ENCODE assay signal across 22 cellular contexts in genomic region chr3:186432944-186433732, GRCh38.
"Had no signal": no experiment of that assay in that cellular context is flagged by ENCODE, and none has a peak within 500 bp of the region (broad histone marks: within the 10 kb centered on the region; RNA-seq: fewer than 3 reads in every experiment).

No MANE protein-coding gene starts in this region.

- H3K4me3 ChIP-seq: hepatocyte, left ventricle myocardium inferior, mucosa of descending colon, ovary, sigmoid colon, spleen, suprapubic skin, thoracic aorta, tibial nerve, upper lobe of right lung had no signal

- H3K4me1 ChIP-seq: spleen, suprapubic skin, tibial nerve, upper lobe of right lung had no signal

- H3K27ac ChIP-seq: hepatocyte, left ventricle myocardium inferior, ovary, sigmoid colon, spleen, suprapubic skin, thoracic aorta, tibial nerve, upper lobe of right lung had no signal

- H3K27ac Mint-ChIP-seq: naive thymus-derived CD4-positive, alpha-beta T cell; natural killer cell treated with Interleukin-12 subunit alpha and Interleukin-12 subunit beta and Interleukin-15 and Interleukin-18, amount 100 ng/mL, for 72 hours; progenitor cell of endocrine pancreas; stimulated activated effector memory CD8-positive, alpha-beta T cell treated with anti-CD3 and anti-CD28 coated beads, Interleukin-12 subunit alpha, Interleukin-12 subunit beta, amount 100 ng/mL, for 72 hours; stimulated activated naive CD8-positive, alpha-beta T cell treated with anti-CD3 and anti-CD28 coated beads, Interleukin-15, Interleukin-2, amounts not matched to agents 100 ng/mL and 50 ng/mL, for 24 hours had no signal

- H3K4me3 Mint-ChIP-seq: naive thymus-derived CD4-positive, alpha-beta T cell; natural killer cell treated with Interleukin-12 subunit alpha and Interleukin-12 subunit beta and Interleukin-15 and Interleukin-18, amount 100 ng/mL, for 72 hours; stimulated activated effector memory CD8-positive, alpha-beta T cell treated with anti-CD3 and anti-CD28 coated beads, Interleukin-12 subunit alpha, Interleukin-12 subunit beta, amount 100 ng/mL, for 72 hours; stimulated activated naive CD8-positive, alpha-beta T cell treated with anti-CD3 and anti-CD28 coated beads, Interleukin-15, Interleukin-2, amounts not matched to agents 100 ng/mL and 50 ng/mL, for 24 hours had no signal

- H3K9me3 Mint-ChIP-seq: naive thymus-derived CD4-positive, alpha-beta T cell; natural killer cell treated with Interleukin-12 subunit alpha and Interleukin-12 subunit beta and Interleukin-15 and Interleukin-18, amount 100 ng/mL, for 72 hours; stimulated activated effector memory CD8-positive, alpha-beta T cell treated with anti-CD3 and anti-CD28 coated beads, Interleukin-12 subunit alpha, Interleukin-12 subunit beta, amount 100 ng/mL, for 72 hours; stimulated activated naive CD8-positive, alpha-beta T cell treated with anti-CD3 and anti-CD28 coated beads, Interleukin-15, Interleukin-2, amounts not matched to agents 100 ng/mL and 50 ng/mL, for 24 hours had no signal

- H3K36me3 ChIP-seq: left ventricle myocardium inferior, ovary, sigmoid colon, spleen, suprapubic skin, thoracic aorta, tibial nerve, upper lobe of right lung had no signal

- H3K27me3 ChIP-seq: ovary, sigmoid colon, spleen, tibial nerve, upper lobe of right lung had no signal

- H3K79me2 ChIP-seq: hepatocyte had no signal

- DNase-seq: islet precursor cell; left ventricle myocardium inferior; midbrain; mucosa of descending colon; naive thymus-derived CD4-positive, alpha-beta T cell; ovary; retina; right cardiac atrium; sigmoid colon; small intestine; spleen; stimulated activated CD4-positive, alpha-beta T cell treated with anti-CD3 and anti-CD28 coated beads, Interleukin-4, amount 100 ng/mL, for 24 hours; stimulated activated naive CD4-positive, alpha-beta T cell; upper lobe of right lung had no signal

- H3K9me3 ChIP-seq: left ventricle myocardium inferior, mucosa of descending colon, ovary, sigmoid colon, suprapubic skin, thoracic aorta, upper lobe of right lung had no signal

- ATAC-seq: mucosa of descending colon; naive thymus-derived CD4-positive, alpha-beta T cell; right cardiac atrium; upper lobe of right lung had no signal

- H2AFZ ChIP-seq: hepatocyte had no signal

- H3K4me1 Mint-ChIP-seq: naive thymus-derived CD4-positive, alpha-beta T cell; stimulated activated effector memory CD8-positive, alpha-beta T cell treated with anti-CD3 and anti-CD28 coated beads, Interleukin-12 subunit alpha, Interleukin-12 subunit beta, amount 100 ng/mL, for 72 hours had no signal

- H3K4me2 ChIP-seq: hepatocyte had no signal

- H3K36me3 Mint-ChIP-seq: naive thymus-derived CD4-positive, alpha-beta T cell; natural killer cell treated with Interleukin-12 subunit alpha and Interleukin-12 subunit beta and Interleukin-15 and Interleukin-18, amount 100 ng/mL, for 72 hours; stimulated activated effector memory CD8-positive, alpha-beta T cell treated with anti-CD3 and anti-CD28 coated beads, Interleukin-12 subunit alpha, Interleukin-12 subunit beta, amount 100 ng/mL, for 72 hours had no signal
